ENCODE assay signal across 29 cellular contexts in the genomic region with DNA sequence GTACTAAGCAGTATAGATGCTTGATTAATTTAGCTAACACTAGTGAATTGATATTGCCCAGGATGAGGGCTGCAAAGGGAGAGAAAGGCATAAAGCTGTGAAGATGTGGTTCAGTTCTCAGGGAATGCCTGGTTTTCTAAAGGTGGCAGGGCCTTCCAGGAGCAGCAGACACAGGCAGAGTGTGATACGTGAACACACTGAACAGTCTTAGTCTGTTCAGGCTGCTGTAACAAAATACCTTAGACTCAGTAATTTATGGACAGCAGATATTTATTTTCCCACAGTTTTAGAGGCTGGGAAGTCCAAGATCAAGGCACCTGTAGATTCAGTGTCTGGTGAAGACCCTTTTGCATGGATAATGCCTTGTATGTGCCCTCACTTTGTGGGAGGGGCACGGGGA. TPM values are rescaled to one million over a fixed set of nuclear protein-coding genes. Genes with fewer than 3 reads are reported as not detected.
DNase-seq lines count a peak whose midpoint lies in the region; ATAC-seq, FAIRE-seq and TF ChIP-seq lines count a peak whose summit lies in the region.
"Had no signal": no experiment of that assay in that cellular context is flagged by ENCODE, and none has a peak within 500 bp of the region (broad histone marks: within the 10 kb centered on the region; RNA-seq: fewer than 3 reads in every experiment).

No MANE protein-coding gene starts in this region.

- H3K4me3 ChIP-seq in HepG2 (replicated peaks in 1 of 3; ENCODE audit: insufficient read depth in 1 of 3, low read depth in 2 of 3, low read length in 3 of 3) (no peak overlapping the region), right lobe of liver (no peak overlapping the region), SJSA1 (no peak overlapping the region), mesenchymal stem cell (ENCODE audit: insufficient read depth in 1 of 2, low read depth in 1 of 2, low read length in 2 of 2) (no peak overlapping the region), neuronal stem cell (ENCODE audit: low read length in 2 of 2) (no peak overlapping the region), Karpas-422 (ENCODE audit: low read length) (no peak overlapping the region)
- H3K4me3 ChIP-seq: BLaER1, GM12878 had no signal

- H3K9me3 ChIP-seq in HepG2 (ENCODE audit: low read length) (no peaks in the 10 kb centered on the region), right lobe of liver (no peaks in the 10 kb centered on the region), SJSA1 (replicated peaks) (no peaks in the 10 kb centered on the region), mesenchymal stem cell (ENCODE audit: control insufficient read depth, low read length) (no peaks in the 10 kb centered on the region), neuronal stem cell (replicated peaks in 1 of 2; ENCODE audit: control insufficient read depth in 2 of 2, insufficient read depth in 1 of 2, low read depth in 1 of 2, low read length in 2 of 2) (no peaks in the 10 kb centered on the region), Karpas-422 (ENCODE audit: low read length) (no peaks in the 10 kb centered on the region)
- H3K9me3 ChIP-seq: BE2C, BLaER1 had no signal

- peaks cover 67% of the 10 kb centered on the region for H3K4me1 ChIP-seq in HepG2 (ENCODE audit: insufficient read depth, low read length)
- peaks cover 0 to 18% (median 0%) of the 10 kb centered on the region in 4 donors for H3K4me1 ChIP-seq in right lobe of liver
- peaks cover 66% of the 10 kb centered on the region for H3K4me1 ChIP-seq in SJSA1 (replicated peaks)
- peaks cover 16% of the 10 kb centered on the region for H3K4me1 ChIP-seq in mesenchymal stem cell (ENCODE audit: control insufficient read depth, insufficient read depth, low read depth, low read length)
- H3K4me1 ChIP-seq in neuronal stem cell (ENCODE audit: control insufficient read depth in 2 of 2, insufficient read depth in 1 of 2, low read depth in 1 of 2, low read length in 2 of 2) = peaks cover 14 to 22% of the 10 kb centered on the region in 2 donors
- no peaks in the 10 kb centered on the region for H3K4me1 ChIP-seq in Karpas-422 (ENCODE audit: low read length)
- H3K4me1 ChIP-seq: BE2C, BLaER1 had no signal

- TF ChIP-seq EP300 in HepG2 (IDR thresholded peaks at IDR 0.05; ENCODE audit: low read depth in 2 of 2, low read length in 2 of 2) = no peak
- no peak for TF ChIP-seq EP300 in HepG2 (CRISPR knock-in tag; IDR thresholded peaks at IDR 0.05; ENCODE audit: borderline replicate concordance)

- TF ChIP-seq CTCF in HepG2 (CRISPR knock-in tag; IDR thresholded peaks at IDR 0.05) = no peak
- no peak for TF ChIP-seq CTCF in right lobe of liver (IDR thresholded peaks at IDR 0.05)

- no peak for TF ChIP-seq RAD21 in HepG2 (CRISPR knock-in tag; IDR thresholded peaks at IDR 0.05)

- intact Hi-C loops in HepG2 (cut with micrococcal nuclease; ENCODE audit: unreplicated experiment) = no loop called here
- intact Hi-C loops in right lobe of liver (cut with DNase I) = no loop called here

- H3K14ac ChIP-seq in mesenchymal stem cell (ENCODE audit: low read length in 2 of 2) (no peak overlapping the region), neuronal stem cell (ENCODE audit: low read length) (no peak overlapping the region)

- H3K27ac ChIP-seq in HepG2 (ENCODE audit: extremely low read length, insufficient read depth, low read length) (no peak overlapping the region), right lobe of liver (no peak overlapping the region), SJSA1 (peak overlapping the region; percentile 97), mesenchymal stem cell (ENCODE audit: low read length, poor library complexity, severe bottlenecking) (no peak overlapping the region), neuronal stem cell (replicated peaks; ENCODE audit: low read length) (no peak overlapping the region), Karpas-422 (ENCODE audit: low read length) (no peak overlapping the region)
- H3K27ac ChIP-seq: BLaER1 had no signal

- H3K23ac ChIP-seq in mesenchymal stem cell (ENCODE audit: low read length in 2 of 2) = no peak overlapping the region
- H3K23ac ChIP-seq in neuronal stem cell (ENCODE audit: low read depth, low read length, poor library complexity) = no peak overlapping the region

- H3K79me1 ChIP-seq in mesenchymal stem cell (replicated peaks; ENCODE audit: low read length, poor library complexity, severe bottlenecking) (peaks cover 2% of the 10 kb centered on the region), neuronal stem cell (ENCODE audit: low read depth, low read length) (no peaks in the 10 kb centered on the region)

- no peak overlapping the region for H3K9ac ChIP-seq in HepG2 (ENCODE audit: insufficient read depth, low read depth, low read length)
- no peak overlapping the region for H3K9ac ChIP-seq in mesenchymal stem cell (ENCODE audit: low read length)
- no peak overlapping the region for H3K9ac ChIP-seq in neuronal stem cell (ENCODE audit: low read depth, low read length, poor library complexity)
- no peak overlapping the region for H3K9ac ChIP-seq in Karpas-422 (ENCODE audit: low read length)
- H3K9ac ChIP-seq: BLaER1 had no signal

- H3K79me2 ChIP-seq in HepG2 (ENCODE audit: insufficient read depth, low read length) (no peaks in the 10 kb centered on the region), Karpas-422 (ENCODE audit: low read length) (no peaks in the 10 kb centered on the region)

- H2AK5ac ChIP-seq in mesenchymal stem cell (ENCODE audit: low read length, severe bottlenecking) (no peak overlapping the region), neuronal stem cell (ENCODE audit: low read depth, low read length) (peak overlapping the region; percentile 28)

- H4K20me1 ChIP-seq in HepG2 (ENCODE audit: insufficient read depth, low read length) (no peaks in the 10 kb centered on the region), Karpas-422 (ENCODE audit: insufficient read depth, low read depth, low read length) (no peaks in the 10 kb centered on the region)
- H4K20me1 ChIP-seq: BLaER1 had no signal

- H2BK120ac ChIP-seq in mesenchymal stem cell (ENCODE audit: low read depth, low read length) (no peak overlapping the region), neuronal stem cell (ENCODE audit: low read depth, low read length) (no peak overlapping the region)

- H2BK12ac ChIP-seq in mesenchymal stem cell (ENCODE audit: low read length in 2 of 2) = peak overlapping the region in 1 of 2 experiments; percentile 81
- H2BK12ac ChIP-seq in neuronal stem cell (ENCODE audit: low read length) = no peak overlapping the region

- no peaks in the 10 kb centered on the region for H3K9me2 ChIP-seq in Karpas-422 (replicated peaks; ENCODE audit: insufficient read depth, low read length)

- POLR2A ChIA-PET in HepG2 (lab: Yijun Ruan, JAX) = interaction anchor here (0.9 to 1.2 kb wide), 2 partner anchors 8 to 32 kb away, joined by 3 to 4 read pairs; a partner anchor contains a TSS

- no peak for DNase-seq in HepG2 (ENCODE audit: low spot score)
- DNase-seq in right lobe of liver = no peak
- no peak for DNase-seq in SJSA1 (ENCODE audit: low read depth in 1 of 2, low spot score in 2 of 2)
- DNase-seq in mesenchymal stem cell = no peak
- no peak for DNase-seq in neuronal stem cell (ENCODE audit: low spot score)
- DNase-seq in Karpas-422 = no peak
- DNase-seq: 8988T; ACHN; BE2C; C1 segment of cervical spinal cord; CD4-positive, alpha-beta memory T cell; CD4-positive, CD25-positive, alpha-beta regulatory T cell; CD8-positive, alpha-beta memory T cell; COR-L47; DMS 273 treated with DMSO at 0.1 percent for 48 hours; DMS153; DMS53; DMS79; DND-41; EL; GDM1 had no signal

- no peaks in the 10 kb centered on the region for H3K36me3 ChIP-seq in HepG2 (replicated peaks in 1 of 2; ENCODE audit: control insufficient read depth in 1 of 2, insufficient read depth in 2 of 2, low read length in 2 of 2)
- no peaks in the 10 kb centered on the region for H3K36me3 ChIP-seq in right lobe of liver
- H3K36me3 ChIP-seq in SJSA1 = no peaks in the 10 kb centered on the region
- no peaks in the 10 kb centered on the region for H3K36me3 ChIP-seq in mesenchymal stem cell (ENCODE audit: control insufficient read depth in 1 of 2, insufficient read depth in 2 of 2, low read depth in 1 of 2, low read length in 2 of 2)
- no peaks in the 10 kb centered on the region for H3K36me3 ChIP-seq in neuronal stem cell (replicated peaks in 1 of 2; ENCODE audit: control insufficient read depth in 2 of 2, insufficient read depth in 2 of 2, low read length in 2 of 2)
- no peaks in the 10 kb centered on the region for H3K36me3 ChIP-seq in Karpas-422 (ENCODE audit: insufficient read depth, low read length)
- H3K36me3 ChIP-seq: BE2C, BLaER1 had no signal

- in situ Hi-C loops in HepG2 (cut with HindIII; ENCODE audit: extremely low pct_ligation_motif_present, low pct_unique_long_range_greater_than_20kb) = no loop called here

- BruUV-seq in HepG2 (replicated peaks; lab: Mats Ljungman, UMichigan) = no TSS peak

- H3K27me3 ChIP-seq in HepG2 (ENCODE audit: control insufficient read depth in 1 of 2, insufficient read depth in 2 of 2, low read length in 2 of 2) (no peaks in the 10 kb centered on the region), right lobe of liver (no peaks in the 10 kb centered on the region), SJSA1 (replicated peaks) (no peaks in the 10 kb centered on the region), mesenchymal stem cell (ENCODE audit: control insufficient read depth in 1 of 2, insufficient read depth in 1 of 2, low read length in 2 of 2) (no peaks in the 10 kb centered on the region), neuronal stem cell (ENCODE audit: control insufficient read depth in 3 of 3, insufficient read depth in 3 of 3, low read depth in 1 of 3, low read length in 3 of 3) (no peaks in the 10 kb centered on the region), Karpas-422 (ENCODE audit: low read length) (no peaks in the 10 kb centered on the region)
- H3K27me3 ChIP-seq: BE2C, BLaER1 had no signal

- no peak overlapping the region for H3K4ac ChIP-seq in mesenchymal stem cell (ENCODE audit: low read depth in 1 of 2, low read length in 2 of 2)
- H3K4ac ChIP-seq in neuronal stem cell (ENCODE audit: low read length) = no peak overlapping the region

- CTCF ChIA-PET in HepG2 (lab: Yijun Ruan, JAX; ENCODE audit: low intra/inter-chr PET ratio, low total read pairs) = no interaction called here

- ATAC-seq in HepG2 (no peak), right lobe of liver (no peak), GM18870 (IDR thresholded peaks at IDR 0.05; ENCODE audit: unreplicated experiment) (no peak), GM21737 (IDR thresholded peaks at IDR 0.05; ENCODE audit: unreplicated experiment) (no peak)
- ATAC-seq: GM12878 had no signal

- TF ChIP-seq POLR2A in HepG2 (IDR thresholded peaks at IDR 0.05; ENCODE audit: insufficient read depth in 1 of 2, low read depth in 2 of 2, low read length in 2 of 2) (no peak), right lobe of liver (IDR thresholded peaks at IDR 0.05) (no peak)

- H3K4me2 ChIP-seq in HepG2 (ENCODE audit: low read depth, low read length) (no peak overlapping the region), mesenchymal stem cell (ENCODE audit: low read length, poor library complexity, severe bottlenecking) (no peak overlapping the region), neuronal stem cell (ENCODE audit: insufficient read depth, low read length, poor library complexity, severe bottlenecking) (no peak overlapping the region), Karpas-422 (ENCODE audit: low read depth, low read length, poor library complexity, severe bottlenecking) (no peak overlapping the region)
- H3K4me2 ChIP-seq: BLaER1 had no signal

- no peak overlapping the region for H4K8ac ChIP-seq in mesenchymal stem cell (ENCODE audit: low read length)
- no peak overlapping the region for H4K8ac ChIP-seq in neuronal stem cell (ENCODE audit: low read depth, low read length)

- H2AFZ ChIP-seq in HepG2 (ENCODE audit: low read length) (no peak overlapping the region), mesenchymal stem cell (ENCODE audit: low read depth, low read length) (no peak overlapping the region), neuronal stem cell (ENCODE audit: low read length) (no peak overlapping the region), Karpas-422 (ENCODE audit: low read length) (no peak overlapping the region)

- H4K91ac ChIP-seq in mesenchymal stem cell (ENCODE audit: low read length) (peak overlapping the region; percentile 70), neuronal stem cell (ENCODE audit: low read depth, low read length, poor library complexity) (no peak overlapping the region)

- no peak for FAIRE-seq in HepG2 (lab: Jason Lieb, UNC)
- FAIRE-seq: A204.1, GM12878, GM12892, GM18507, GM19239 had no signal

- no peak overlapping the region for H2BK5ac ChIP-seq in mesenchymal stem cell (ENCODE audit: low read depth, low read length, poor library complexity, severe bottlenecking)
- H2BK5ac ChIP-seq in neuronal stem cell (ENCODE audit: low read length) = no peak overlapping the region

- 60% methylated on average over 2 of the region's 2 CpGs for WGBS in HepG2 (ENCODE audit: low lambda C conversion rate)
- 100% methylated on average over 1 of the region's 2 CpGs for WGBS in right lobe of liver (ENCODE audit: insufficient coverage, low coverage, low lambda C conversion rate, missing lambda C conversion rate)
- WGBS in mesenchymal stem cell = 65% methylated on average over 1 of the region's 2 CpGs
- no CpG with 5 or more reads among the region's 2 CpGs for WGBS in neuronal stem cell (ENCODE audit: extremely low coverage in 2 of 2, insufficient read length in 2 of 2, insufficient replicate concordance in 1 of 2), 2 donors

- H2BK15ac ChIP-seq in mesenchymal stem cell (ENCODE audit: low read depth, poor library complexity, severe bottlenecking) = peak overlapping the region; percentile 65
- H2BK15ac ChIP-seq in neuronal stem cell (ENCODE audit: low read length) = no peak overlapping the region

- H3K18ac ChIP-seq in mesenchymal stem cell (ENCODE audit: low read depth in 1 of 2, low read length in 2 of 2) (peak overlapping the region in 1 of 2 experiments; percentile 30), neuronal stem cell (ENCODE audit: low read length) (no peak overlapping the region)

RNA-seq across cellular contexts. Expression of a gene that starts 8.7 kb away (rescaled TPM):
- total RNA-seq in HepG2 (2016; rRNA removed; fragmentation: Illumina TruSeq; extraction: Trizol) (11.3 and 13.7 TPM in 2 replicates), right lobe of liver (10 to 100 TPM; 21.5 to 39.9 (median 30.5) TPM)
- total RNA-seq in HepG2 (2016; cell fraction: cytosol; rRNA removed; fragmentation: Illumina TruSeq; extraction: Trizol; ENCODE audit: low read depth) = 11.8 and 12.8 TPM in 2 replicates
- total RNA-seq in HepG2 (2016; cell fraction: insoluble cytoplasmic fraction; rRNA removed; fragmentation: Illumina TruSeq; extraction: Trizol) = 10.7 and 11.9 TPM in 2 replicates
- total RNA-seq in HepG2 (2016; cell fraction: membrane; rRNA removed; fragmentation: Illumina TruSeq; extraction: Trizol) = 14.0 and 14.4 TPM in 2 replicates
- 14.8 and 20.6 TPM in 2 replicates for total RNA-seq in HepG2 (2016; cell fraction: nucleus; rRNA removed; fragmentation: Illumina TruSeq; extraction: Trizol)
- 11.9 and 14.2 TPM in 2 replicates for polyA plus RNA-seq in HepG2 (2011; rRNA removed)
- 7.6 and 7.8 TPM in 2 replicates for polyA plus RNA-seq in HepG2 (2011; cell fraction: cytosol; rRNA removed)
- polyA plus RNA-seq in HepG2 (2011; cell fraction: nucleus; rRNA removed) = 16.9 and 19.6 TPM in 2 replicates
- polyA plus RNA-seq in HepG2 (2012) = 9.0 and 12.6 TPM in 2 replicates
- polyA plus RNA-seq in HepG2 (2016; cell fraction: cytosol; fragmentation: Illumina TruSeq; extraction: Trizol; ENCODE audit: low read depth) = 0.14 and 0.44 TPM in 2 replicates
- 8.3 and 9.4 TPM in 2 replicates for polyA plus RNA-seq in HepG2 (2016; cell fraction: insoluble cytoplasmic fraction; fragmentation: Illumina TruSeq; extraction: Trizol; ENCODE audit: low read depth)
- 1.0 and 1.1 TPM in 2 replicates for polyA plus RNA-seq in HepG2 (2016; cell fraction: membrane; fragmentation: Illumina TruSeq; extraction: Trizol; ENCODE audit: low read depth)
- polyA plus RNA-seq in HepG2 (2016; cell fraction: nucleus; fragmentation: Illumina TruSeq; extraction: Trizol; ENCODE audit: insufficient read depth, low read depth) = 19.2 and 24.3 TPM in 2 replicates
- 7.6 and 24.7 TPM in 2 replicates for polyA minus RNA-seq in HepG2 (2011; rRNA and poly(A)+ RNA removed; ENCODE audit: low replicate concordance)
- 12.2 and 13.8 TPM in 2 replicates for polyA minus RNA-seq in HepG2 (2011; cell fraction: cytosol; rRNA and poly(A)+ RNA removed)
- 33.6 and 33.8 TPM in 2 replicates for polyA minus RNA-seq in HepG2 (2011; cell fraction: nucleus; rRNA and poly(A)+ RNA removed)
- 12.4 and 14.8 TPM in 2 replicates for total RNA-seq in SJSA1 (2014; rRNA removed; shearing (Covaris generic))
- 5.8 TPM for polyA plus RNA-seq in mesenchymal stem cell (2013, experiment 1 of 2)
- 6.8 TPM for polyA plus RNA-seq in mesenchymal stem cell (2013, experiment 2 of 2)
- 13.0 TPM for polyA plus RNA-seq in neuronal stem cell (2013, experiment 1 of 2)
- polyA plus RNA-seq in neuronal stem cell (2013, experiment 2 of 2) = 13.3 TPM
- total RNA-seq in Karpas-422 (2014; rRNA removed; shearing (Covaris generic); ENCODE audit: low replicate concordance) = 1.7 and 2.1 TPM in 2 replicates
